ENCODE assay signal across 24 cellular contexts in genomic region chr5:52708463-52708862, GRCh38.
DNase-seq lines count a peak whose midpoint lies in the region; ATAC-seq, FAIRE-seq and TF ChIP-seq lines count a peak whose summit lies in the region.
"Had no signal": no experiment of that assay in that cellular context is flagged by ENCODE, and none has a peak within 500 bp of the region (broad histone marks: within the 10 kb centered on the region; RNA-seq: fewer than 3 reads in every experiment).

No MANE protein-coding gene starts in this region.

- intact Hi-C loops in IMR-90 (cut with micrococcal nuclease) (no loop called here), testis (cut with DNase I; ENCODE audit: low total_unique reads) (no loop called here)

- no peak overlapping the region for H3K56ac ChIP-seq in IMR-90 (ENCODE audit: extremely low read depth, insufficient read depth, low read length)

- no peaks in the 10 kb centered on the region for H3K27me3 Mint-ChIP-seq in osteocyte (ENCODE audit: unreplicated experiment)
- H3K27me3 Mint-ChIP-seq: CD4-positive, alpha-beta T cell; dendritic cell treated with granulocyte-macrophage colony-stimulating factor and Interleukin-4, amounts not matched to agents 40 ng/mL and 50 ng/mL, for 4 days had no signal

- H4K20me1 ChIP-seq in DND-41 (ENCODE audit: insufficient read depth, low read length) (no peaks in the 10 kb centered on the region), IMR-90 (ENCODE audit: insufficient read depth, low read length) (no peaks in the 10 kb centered on the region)

- TF ChIP-seq CTCF in DND-41 (IDR thresholded peaks at IDR 0.05; ENCODE audit: borderline replicate concordance, extremely low read depth, low read length, poor library complexity, severe bottlenecking) (no peak), IMR-90 (conservative IDR thresholded peaks at IDR 0.05; ENCODE audit: low read depth, low read length) (no peak), osteocyte (IDR thresholded peaks at IDR 0.05) (no peak), testis (IDR thresholded peaks at IDR 0.05) (no peak)

- no peaks in the 10 kb centered on the region for H3K27me3 ChIP-seq in DND-41 (ENCODE audit: insufficient read depth, low read length, poor library complexity)
- no peaks in the 10 kb centered on the region for H3K27me3 ChIP-seq in IMR-90 (ENCODE audit: control insufficient read depth, insufficient read depth, low read length)
- no peaks in the 10 kb centered on the region for H3K27me3 ChIP-seq in testis
- H3K27me3 ChIP-seq: cardiac muscle cell, SJCRH30 had no signal

- no peak overlapping the region for H3K14ac ChIP-seq in IMR-90 (replicated peaks; ENCODE audit: low read depth, low read length)

- H3K9me3 Mint-ChIP-seq in osteocyte (ENCODE audit: unreplicated experiment) = no peaks in the 10 kb centered on the region
- H3K9me3 Mint-ChIP-seq: activated T-cell treated with anti-CD3 and anti-CD28 coated beads, Interleukin-2, amount 50 U/mL, for 72 hours; CD4-positive, alpha-beta T cell; dendritic cell treated with granulocyte-macrophage colony-stimulating factor and Interleukin-4, amounts not matched to agents 40 ng/mL and 50 ng/mL, for 4 days; HFFc6 had no signal

- peak overlapping the region; percentile 65 for H3K27ac Mint-ChIP-seq in osteocyte (ENCODE audit: unreplicated experiment)
- H3K27ac Mint-ChIP-seq: CD4-positive, alpha-beta T cell; dendritic cell treated with granulocyte-macrophage colony-stimulating factor and Interleukin-4, amounts not matched to agents 40 ng/mL and 50 ng/mL, for 4 days had no signal

- no peak overlapping the region for H4K91ac ChIP-seq in IMR-90 (ENCODE audit: insufficient read depth, low read depth, low read length)

- 0 out of 2 replicates have a peak, but pooled peaks cover 4% of the 10 kb centered on the region for H3K9me1 ChIP-seq in IMR-90 (ENCODE audit: insufficient read depth, low read length)

- H3K4me3 Mint-ChIP-seq in osteocyte (ENCODE audit: unreplicated experiment) = no peak overlapping the region
- H3K4me3 Mint-ChIP-seq: CD4-positive, alpha-beta T cell; dendritic cell treated with granulocyte-macrophage colony-stimulating factor and Interleukin-4, amounts not matched to agents 40 ng/mL and 50 ng/mL, for 4 days; HFFc6 had no signal

- FAIRE-seq in RCC 7860 (lab: Jason Lieb, UNC) = no peak
- FAIRE-seq: G401.6 had no signal

- no peak overlapping the region for H4K8ac ChIP-seq in IMR-90 (ENCODE audit: low read depth in 2 of 2, low read length in 2 of 2)

- H3K9me3 ChIP-seq in DND-41 (ENCODE audit: insufficient read depth, low read length, severe bottlenecking) = no peaks in the 10 kb centered on the region
- no peaks in the 10 kb centered on the region for H3K9me3 ChIP-seq in IMR-90 (ENCODE audit: control insufficient read depth, insufficient read depth, low read length)
- no peaks in the 10 kb centered on the region for H3K9me3 ChIP-seq in testis
- H3K9me3 ChIP-seq: SJCRH30 had no signal

- no peak overlapping the region for H3K4ac ChIP-seq in IMR-90 (ENCODE audit: low read depth, low read length)

- no peak overlapping the region for H4K5ac ChIP-seq in IMR-90 (ENCODE audit: low read depth, low read length)

- H2AFZ ChIP-seq in DND-41 (ENCODE audit: low read depth, low read length) (no peak overlapping the region), IMR-90 (replicated peaks; ENCODE audit: low read length, poor library complexity) (no peak overlapping the region)

- POLR2A ChIA-PET in IMR-90 (lab: Charles Lee; ENCODE audit: unreplicated experiment) = no interaction called here

- no peak overlapping the region for H2BK120ac ChIP-seq in IMR-90 (ENCODE audit: low read depth, low read length)

- H3K79me2 ChIP-seq in DND-41 (ENCODE audit: insufficient read depth, low read length) = no peaks in the 10 kb centered on the region

- TF ChIP-seq POLR2A in IMR-90 (IDR thresholded peaks at IDR 0.05; ENCODE audit: low read depth, low read length) (no peak), testis (IDR thresholded peaks at IDR 0.05) (no peak)

- H3K23ac ChIP-seq in IMR-90 (ENCODE audit: low read depth, low read length) = no peak overlapping the region

- no peak overlapping the region for H2BK5ac ChIP-seq in IMR-90 (ENCODE audit: low read depth, low read length, poor library complexity, severe bottlenecking)

- H3K36me3 ChIP-seq in DND-41 (ENCODE audit: insufficient read depth, low read length) (no peaks in the 10 kb centered on the region), IMR-90 (ENCODE audit: control insufficient read depth, insufficient read depth, low read length) (no peaks in the 10 kb centered on the region), testis (ENCODE audit: low read depth, missing control alignments) (no peaks in the 10 kb centered on the region)
- H3K36me3 ChIP-seq: cardiac muscle cell, SJCRH30 had no signal

- H3K79me1 ChIP-seq in IMR-90 (ENCODE audit: low read depth in 1 of 2, low read length in 2 of 2) = no peaks in the 10 kb centered on the region

- H3K4me3 ChIP-seq in DND-41 (ENCODE audit: low read depth in 1 of 2, low read length in 2 of 2) = no peak overlapping the region
- no peak overlapping the region for H3K4me3 ChIP-seq in IMR-90 (ENCODE audit: insufficient read depth, low read depth, low read length)
- H3K4me3 ChIP-seq in testis = no peak overlapping the region
- H3K4me3 ChIP-seq: cardiac muscle cell, SJCRH30 had no signal

- DNase-seq in DND-41 = no peak
- no peak for DNase-seq in IMR-90
- peak; percentile 16 for DNase-seq in dermis blood vessel endothelial cell
- DNase-seq in osteocyte (ENCODE audit: extremely low spot score, unreplicated experiment) = no peak
- no peak for DNase-seq in globus pallidus (ENCODE audit: low spot score)
- no peak for DNase-seq in RCC 7860 (ENCODE audit: low spot score)
- DNase-seq in testis = no peak
- DNase-seq: activated CD4-positive, alpha-beta T cell treated with anti-CD3 and anti-CD28 coated beads for 4 hours; activated naive CD4-positive, alpha-beta T cell treated with Interleukin-2 at 50 U/mL for 16 hours; activated T-cell treated with anti-CD3 and anti-CD28 coated beads, Interleukin-2, amount 50 U/mL, for 72 hours; CD4-positive, alpha-beta T cell; DMS 273 treated with DMSO at 0.1 percent for 48 hours; HFFc6; mesendoderm; NCI-H146; NK-92 treated with Interleukin-12 subunit alpha and Interleukin-12 subunit beta, amount 100 ng/mL, for 24 hours; occipital lobe; SJCRH30; stimulated activated naive CD8-positive, alpha-beta T cell treated with anti-CD3 and anti-CD28 coated beads, Interleukin-15, Interleukin-2, amounts not matched to agents 100 U/mL and 50 U/mL, for 24 hours; T-helper 1 cell had no signal

- H3K27ac ChIP-seq in DND-41 (ENCODE audit: low read length) (peak overlapping the region; percentile 80), IMR-90 (ENCODE audit: insufficient read depth, low read length) (no peak overlapping the region), testis (no peak overlapping the region)
- H3K27ac ChIP-seq: cardiac muscle cell, SJCRH30 had no signal

- H2BK20ac ChIP-seq in IMR-90 (ENCODE audit: low read depth, low read length) = no peak overlapping the region

- TF ChIP-seq RAD21 in IMR-90 (IDR thresholded peaks at IDR 0.05; ENCODE audit: low read length) = no peak

- peaks cover 53% of the 10 kb centered on the region for H3K4me1 Mint-ChIP-seq in osteocyte (ENCODE audit: unreplicated experiment)

- WGBS in IMR-90 (ENCODE audit: extremely low coverage in 2 of 2, insufficient read length in 1 of 2), 2 experiments = no CpG with 5 or more reads among the region's 1 CpG
- 31 to 56% methylated on average over 1 of the region's 1 CpG for WGBS in testis, 2 donors

- peak overlapping the region; percentile 33 for H3K4me2 ChIP-seq in DND-41 (ENCODE audit: insufficient read depth, low read length)
- no peak overlapping the region for H3K4me2 ChIP-seq in IMR-90 (ENCODE audit: low read depth, low read length)

- no peak overlapping the region for H2AK9ac ChIP-seq in IMR-90 (replicated peaks; ENCODE audit: low read depth, low read length, poor library complexity)

- no TSS peak for BruUV-seq in IMR-90 (replicated peaks; lab: Mats Ljungman, UMichigan)

- no peaks in the 10 kb centered on the region for H3K36me3 Mint-ChIP-seq in osteocyte (ENCODE audit: unreplicated experiment)

- H3K4me1 ChIP-seq in DND-41 (ENCODE audit: insufficient read depth, low read length) (peaks cover 85% of the 10 kb centered on the region), IMR-90 (ENCODE audit: control insufficient read depth, insufficient read depth, low read length) (peaks cover 2% of the 10 kb centered on the region; the same call in 1 of the 2 replicates), testis (peaks cover 6% of the 10 kb centered on the region)

- CTCF ChIA-PET in IMR-90 (lab: Yijun Ruan, JAX) = no interaction called here

- no peak overlapping the region for H2BK15ac ChIP-seq in IMR-90 (ENCODE audit: low read depth, low read length)

- no peak overlapping the region for H2AK5ac ChIP-seq in IMR-90 (ENCODE audit: low read depth, low read length)

- dilution Hi-C loops in IMR-90 (cut with HindIII; ENCODE audit: low sequenced_read_pairs, unreplicated experiment) = no loop called here

- in situ Hi-C loops in IMR-90 (cut with MboI; ENCODE audit: low sequenced_read_pairs) = no loop called here

- ATAC-seq in DND-41 (ENCODE audit: insufficient read depth, low read depth) (no peak), IMR-90 (ENCODE audit: low read depth) (0 out of 2 replicates have a peak, but pooled peaks have one; percentile 24), HG02870 (IDR thresholded peaks at IDR 0.05; ENCODE audit: unreplicated experiment) (no peak)

- no peak overlapping the region for H3K18ac ChIP-seq in IMR-90 (ENCODE audit: low read depth, low read length)

- H3K9ac ChIP-seq in DND-41 (ENCODE audit: low read depth, low read length) (peak overlapping the region; percentile 22), IMR-90 (ENCODE audit: low read depth, low read length) (no peak overlapping the region)

TF ChIP-seq in IMR-90, 13 proteins besides CTCF, POLR2A, EP300 and RAD21:
- TF ChIP-seq CHD1 (IDR thresholded peaks at IDR 0.05; ENCODE audit: low read depth, low read length) = no peak
- TF ChIP-seq BHLHE40 (IDR thresholded peaks at IDR 0.05; ENCODE audit: low read depth, low read length) = no peak
- TF ChIP-seq MAZ (IDR thresholded peaks at IDR 0.05; ENCODE audit: borderline replicate concordance, low read depth, low read length) = no peak
